Comparison of ENCODE assay signal across 17 cellular contexts in genomic region chr22:47334596-47334995, GRCh38.
A peak's percentile ranks its signal among the peaks of the same experiment; 100 is the strongest.
DNase-seq lines count a peak whose midpoint lies in the region; ATAC-seq and TF ChIP-seq lines count a peak whose summit lies in the region.
"Had no signal": no experiment of that assay in that cellular context is flagged by ENCODE, and none has a peak within 500 bp of the region (broad histone marks: within the 10 kb centered on the region; RNA-seq: fewer than 3 reads in every experiment).

No MANE protein-coding gene starts in this region.

- WGBS in esophagus muscularis mucosa: 73% methylated on average over 5 of the region's 7 CpGs

- no peak for TF ChIP-seq EP300 in esophagus muscularis mucosa (IDR thresholded peaks at IDR 0.05)

- H3K27me3 ChIP-seq in esophagus muscularis mucosa (peaks cover 0 to 29% (median 0%) of the 10 kb centered on the region in 4 donors), WERI-Rb-1 (ENCODE audit: insufficient read depth, low read depth, severe bottlenecking) (no peaks in the 10 kb centered on the region)

- POLR2A ChIA-PET in RWPE1 (lab: Yijun Ruan, JAX; ENCODE audit: low non-redundant PET): no interaction called here

- TF ChIP-seq POLR2A in esophagus muscularis mucosa (IDR thresholded peaks at IDR 0.05; ENCODE audit: low read depth): no peak

- no peaks in the 10 kb centered on the region for H3K4me1 ChIP-seq in esophagus muscularis mucosa

- H3K27ac ChIP-seq in RWPE1 (peak overlapping the region; percentile 80; the same call in 1 of the 2 replicates), esophagus muscularis mucosa (replicated peaks in 1 of 4) (no peak overlapping the region), WERI-Rb-1 (no peak overlapping the region)
- H3K27ac ChIP-seq: 22Rv1 had no signal

- H3K4me3 ChIP-seq in esophagus muscularis mucosa: no peak overlapping the region
- H3K4me3 ChIP-seq in WERI-Rb-1 (ENCODE audit: low read depth, low read length): no peak overlapping the region
- H3K4me3 ChIP-seq: A549 had no signal

- H3K36me3 ChIP-seq in esophagus muscularis mucosa (no peaks in the 10 kb centered on the region), WERI-Rb-1 (no peaks in the 10 kb centered on the region)

- CTCF ChIA-PET in RWPE1 (lab: Yijun Ruan, JAX): no interaction called here

- ATAC-seq in HG02884 (IDR thresholded peaks at IDR 0.05; ENCODE audit: unreplicated experiment) (no peak), GM21619 (IDR thresholded peaks at IDR 0.05; ENCODE audit: unreplicated experiment) (no peak)
- ATAC-seq: A549, HepG2 had no signal

- H3K9me3 ChIP-seq in esophagus muscularis mucosa (peaks cover 0 to 9% (median 4%) of the 10 kb centered on the region in 4 donors), WERI-Rb-1 (ENCODE audit: severe bottlenecking) (no peaks in the 10 kb centered on the region)

- intact Hi-C loops in esophagus muscularis mucosa (cut with DNase I): no loop called here

- DNase-seq in NCI-H1694 treated with DMSO at 0.1 percent for 48 hours (lab: John Stamatoyannopoulos, UW) (peak; percentile 42), NCI-H1694 (lab: John Stamatoyannopoulos, UW) (no peak), RWPE1 (ENCODE audit: low spot score) (no peak), esophagus muscularis mucosa (ENCODE audit: extremely low spot score) (peak; percentile 55), WERI-Rb-1 (no peak)
- DNase-seq: AML-193; CD4-positive, alpha-beta memory T cell; DMS153; DMS79; GDM1; GOT3; H7 had no signal

- TF ChIP-seq CTCF in RWPE1 (conservative IDR thresholded peaks at IDR 0.05; ENCODE audit: low read depth) (no peak), esophagus muscularis mucosa (IDR thresholded peaks at IDR 0.05) (no peak), WERI-Rb-1 (IDR thresholded peaks at IDR 0.05; ENCODE audit: low read depth, low read length) (no peak)

Comparison
In these comparisons a context has a peak if more than half of its experiments do, and no peak if none do; other contexts are left out.
1. DNase-seq: peak in NCI-H1694 treated with DMSO at 0.1 percent for 48 hours (single experiment) and esophagus muscularis mucosa (single experiment); none in NCI-H1694 (single experiment), RWPE1 (single experiment) and WERI-Rb-1 (single experiment).